In genomic region chr10:61350068-61350467, GRCh38 we compare ENCODE assay signal across 3 cellular contexts.
"Had no signal": no experiment of that assay in that cellular context is flagged by ENCODE, and none has a peak within 500 bp of the region (broad histone marks: within the 10 kb centered on the region; RNA-seq: fewer than 3 reads in every experiment).

No MANE protein-coding gene starts in this region.

- DNase-seq: GDM1, GF-D8 had no signal

- ATAC-seq: GM12878 had no signal

- H3K4me3 ChIP-seq: GM12878 had no signal
